22 cellular contexts compared by ENCODE assay signal in the genomic region with DNA sequence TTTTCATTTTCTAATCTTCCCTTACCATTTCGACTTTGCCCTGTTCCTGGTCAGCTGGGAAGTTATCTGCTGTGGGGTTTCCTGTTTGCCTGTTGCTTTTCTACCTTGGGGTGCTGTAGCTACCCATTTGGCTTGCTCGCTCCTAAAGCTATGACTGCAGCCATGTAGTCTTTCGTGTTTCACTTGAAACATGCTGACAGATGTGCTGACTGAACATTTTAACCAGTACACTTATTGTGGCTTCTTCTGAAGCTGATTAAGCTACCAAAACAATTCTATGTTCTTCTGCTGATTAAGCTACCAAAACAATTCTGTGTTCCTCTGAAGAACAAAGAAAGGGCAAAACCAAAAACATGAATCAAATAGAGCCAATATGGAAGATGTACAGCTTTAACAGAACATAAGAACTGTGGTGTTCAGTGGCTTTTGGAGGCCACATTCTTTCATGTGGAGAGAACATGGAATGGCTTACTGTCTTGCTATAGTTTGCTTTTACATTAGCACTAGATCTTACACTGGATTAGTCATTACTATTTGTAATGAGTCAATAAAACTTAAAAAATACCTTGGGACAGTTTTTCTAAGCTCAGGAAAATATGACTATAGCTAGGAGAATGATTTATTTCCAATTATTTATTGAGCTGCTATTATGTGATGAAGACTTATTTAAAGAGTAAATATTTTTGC.
DNase-seq lines count a peak whose midpoint lies in the region; TF ChIP-seq lines count a peak whose summit lies in the region.
"Had no signal": no experiment of that assay in that cellular context is flagged by ENCODE, and none has a peak within 500 bp of the region (broad histone marks: within the 10 kb centered on the region; RNA-seq: fewer than 3 reads in every experiment).

No MANE protein-coding gene starts in this region.

- no peak overlapping the region for H3K4me3 Mint-ChIP-seq in CD14-positive monocyte
- H3K4me3 Mint-ChIP-seq: activated naive CD8-positive, alpha-beta T cell treated with anti-CD3 and anti-CD28 coated beads, Interleukin-2, amount 50 U/mL, for 24 hours; mesothelial cell of epicardium; T-helper 2 cell treated with Interferon-gamma antibody and Interleukin-4, amounts not matched to agents 5 μg/mL and 100 μg/mL, for 36 hours had no signal

- no peak overlapping the region for H3K14ac ChIP-seq in neuronal stem cell (ENCODE audit: low read length)

- no peaks in the 10 kb centered on the region for H3K79me1 ChIP-seq in neuronal stem cell (ENCODE audit: low read depth, low read length)

- H3K23ac ChIP-seq in neuronal stem cell (ENCODE audit: low read depth, low read length, poor library complexity), result no peak overlapping the region

- H3K4ac ChIP-seq in neuronal stem cell (ENCODE audit: low read length), result no peak overlapping the region

- intact Hi-C loops in CD14-positive monocyte (cut with micrococcal nuclease), result no loop called here

- H3K9me3 Mint-ChIP-seq in CD14-positive monocyte, result no peaks in the 10 kb centered on the region
- H3K9me3 Mint-ChIP-seq: activated naive CD8-positive, alpha-beta T cell treated with anti-CD3 and anti-CD28 coated beads, Interleukin-2, amount 50 U/mL, for 24 hours; T-helper 2 cell treated with Interferon-gamma antibody and Interleukin-4, amounts not matched to agents 5 μg/mL and 100 μg/mL, for 36 hours had no signal

- no peak overlapping the region for H2BK15ac ChIP-seq in neuronal stem cell (ENCODE audit: low read length)

- H3K9ac ChIP-seq in neuronal stem cell (ENCODE audit: low read depth, low read length, poor library complexity), result no peak overlapping the region

- H2BK120ac ChIP-seq in neuronal stem cell (ENCODE audit: low read depth, low read length), result no peak overlapping the region

- no peak overlapping the region for H2AK5ac ChIP-seq in neuronal stem cell (ENCODE audit: low read depth, low read length)

- H3K36me3 Mint-ChIP-seq in CD14-positive monocyte, result no peaks in the 10 kb centered on the region
- H3K36me3 Mint-ChIP-seq: mesothelial cell of epicardium had no signal

- no peak overlapping the region for H4K8ac ChIP-seq in neuronal stem cell (ENCODE audit: low read depth, low read length)

- no peak overlapping the region for H3K27ac Mint-ChIP-seq in CD14-positive monocyte
- H3K27ac Mint-ChIP-seq: activated naive CD8-positive, alpha-beta T cell treated with anti-CD3 and anti-CD28 coated beads, Interleukin-2, amount 50 U/mL, for 24 hours; mesothelial cell of epicardium; T-helper 2 cell treated with Interferon-gamma antibody and Interleukin-4, amounts not matched to agents 5 μg/mL and 100 μg/mL, for 36 hours had no signal

- H4K91ac ChIP-seq in neuronal stem cell (ENCODE audit: low read depth, low read length, poor library complexity), result no peak overlapping the region

- peaks cover 0 to 2% (median 2%) of the 10 kb centered on the region in 3 donors for H3K27me3 Mint-ChIP-seq in CD14-positive monocyte (ENCODE audit: low read depth in 3 of 3)

- H3K4me1 Mint-ChIP-seq in CD14-positive monocyte, result no peaks in the 10 kb centered on the region
- H3K4me1 Mint-ChIP-seq: activated naive CD8-positive, alpha-beta T cell treated with anti-CD3 and anti-CD28 coated beads, Interleukin-2, amount 50 U/mL, for 24 hours had no signal

- no peaks in the 10 kb centered on the region for H3K27me3 ChIP-seq in neuronal stem cell (ENCODE audit: control insufficient read depth in 3 of 3, insufficient read depth in 3 of 3, low read depth in 1 of 3, low read length in 3 of 3)
- H3K27me3 ChIP-seq: cardiac muscle cell, MG63, stomach, upper lobe of left lung had no signal

- H3K27ac ChIP-seq in neuronal stem cell (replicated peaks; ENCODE audit: low read length), result no peak overlapping the region
- H3K27ac ChIP-seq: cardiac muscle cell, upper lobe of left lung had no signal

- H3K36me3 ChIP-seq in neuronal stem cell (replicated peaks in 1 of 2; ENCODE audit: control insufficient read depth in 2 of 2, insufficient read depth in 2 of 2, low read length in 2 of 2), result no peaks in the 10 kb centered on the region
- H3K36me3 ChIP-seq: cardiac muscle cell, MG63, stomach, upper lobe of left lung had no signal

- WGBS in neuronal stem cell (ENCODE audit: extremely low coverage in 2 of 2, insufficient read length in 2 of 2, insufficient replicate concordance in 1 of 2), 2 donors, result no CpG with 5 or more reads among the region's 3 CpGs

- no peak overlapping the region for H3K4me3 ChIP-seq in choroid plexus epithelial cell (ENCODE audit: low read depth, low read length)
- no peak overlapping the region for H3K4me3 ChIP-seq in neuronal stem cell (ENCODE audit: low read length in 2 of 2)
- H3K4me3 ChIP-seq: cardiac muscle cell, MG63, stomach, upper lobe of left lung had no signal

- H2BK12ac ChIP-seq in neuronal stem cell (ENCODE audit: low read length), result no peak overlapping the region

- H3K4me1 ChIP-seq in neuronal stem cell (ENCODE audit: control insufficient read depth in 2 of 2, insufficient read depth in 1 of 2, low read depth in 1 of 2, low read length in 2 of 2), result peaks cover 0 to 28% of the 10 kb centered on the region in 2 donors

- H3K4me2 ChIP-seq in neuronal stem cell (ENCODE audit: insufficient read depth, low read length, poor library complexity, severe bottlenecking), result no peak overlapping the region

- peaks cover 0 to 9% of the 10 kb centered on the region in 2 donors for H3K9me3 ChIP-seq in neuronal stem cell (replicated peaks in 1 of 2; ENCODE audit: control insufficient read depth in 2 of 2, insufficient read depth in 1 of 2, low read depth in 1 of 2, low read length in 2 of 2)
- H3K9me3 ChIP-seq: stomach, upper lobe of left lung had no signal

- H3K18ac ChIP-seq in neuronal stem cell (ENCODE audit: low read length), result no peak overlapping the region

- peak overlapping the region; percentile 53 for H2AFZ ChIP-seq in neuronal stem cell (ENCODE audit: low read length)

- DNase-seq in EH (ENCODE audit: low read depth) (peak; percentile 64), LHCN-M2 (ENCODE audit: low read depth) (peak; percentile 68), choroid plexus epithelial cell (ENCODE audit: low read depth) (peak; percentile 43), neuronal stem cell (ENCODE audit: low spot score) (no peak), DMS 273 treated with DMSO at 0.1 percent for 48 hours (lab: John Stamatoyannopoulos, UW) (no peak), pons (ENCODE audit: low spot score) (no peak), NCI-H2029 (lab: John Stamatoyannopoulos, UW) (no peak), CD14-positive monocyte (ENCODE audit: low spot score) (no peak)
- DNase-seq: activated CD4-positive, CD25-positive, alpha-beta regulatory T cell; activated naive CD8-positive, alpha-beta T cell treated with anti-CD3 and anti-CD28 coated beads, Interleukin-2, amount 50 U/mL, for 24 hours; activated T-cell treated with anti-CD3 and anti-CD28 coated beads, Interleukin-2, amount 50 U/mL, for 48 hours; DMS79 treated with DMSO at 0.1 percent for 48 hours; hippocampal formation; kidney; MG63; SHP77 treated with DMSO at 0.1 percent for 48 hours; stimulated activated CD4-positive, alpha-beta T cell treated with anti-CD3 and anti-CD28 coated beads, Interleukin-2, amount 100 ng/mL, for 48 hours; stomach; upper lobe of left lung had no signal

- no peak for TF ChIP-seq CTCF in choroid plexus epithelial cell (conservative IDR thresholded peaks at IDR 0.05; ENCODE audit: low read depth, low read length)
- no peak for TF ChIP-seq CTCF in CD14-positive monocyte (IDR thresholded peaks at IDR 0.05)

- no peak overlapping the region for H2BK5ac ChIP-seq in neuronal stem cell (ENCODE audit: low read length)

Comparison
In these comparisons a context has a peak if more than half of its experiments do, and no peak if none do; other contexts are left out.
1. DNase-seq: peak in EH (single experiment), LHCN-M2 (single experiment) and choroid plexus epithelial cell (single experiment); none in neuronal stem cell (single experiment), DMS 273 treated with DMSO at 0.1 percent for 48 hours (single experiment), pons (single experiment), NCI-H2029 (single experiment) and CD14-positive monocyte (single experiment).